ENCODE assay signal across 1 cellular context in the genomic region with DNA sequence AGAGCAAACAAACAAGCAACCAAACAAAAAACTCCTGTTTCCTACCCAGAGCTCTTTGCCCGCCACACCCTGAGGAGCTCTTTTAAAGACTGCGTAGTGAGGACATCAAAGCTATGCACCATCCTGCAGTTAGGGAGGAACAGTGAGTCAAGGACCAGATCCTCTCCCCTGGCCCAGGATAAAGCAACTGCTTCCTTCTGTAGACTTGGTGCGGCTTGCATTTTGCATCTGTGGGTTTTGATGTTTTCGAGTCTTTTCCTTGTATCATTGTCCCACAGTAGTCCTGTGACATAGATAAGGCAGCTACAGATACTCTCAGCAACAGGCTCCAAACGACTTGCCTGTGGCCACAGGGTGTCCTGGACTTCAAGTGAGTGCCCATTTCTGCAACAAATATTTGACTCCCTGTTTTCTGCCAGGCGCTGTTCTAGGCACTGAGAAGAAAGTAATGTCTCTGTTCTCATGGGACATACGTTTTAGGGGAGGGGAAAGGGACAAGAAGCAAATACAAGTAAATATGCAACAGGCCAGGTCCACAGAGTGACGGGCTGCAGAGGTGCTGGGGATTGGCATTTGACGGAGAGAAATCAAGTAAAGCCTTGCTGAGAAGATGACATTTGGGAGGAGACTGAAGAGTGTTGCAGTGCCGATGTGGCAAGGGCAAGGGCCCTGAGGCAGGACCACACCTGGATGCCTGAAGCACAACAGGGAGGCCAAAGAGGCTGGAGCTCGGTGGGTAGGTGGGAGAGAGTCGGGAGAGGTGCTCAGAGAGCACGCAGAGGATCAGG.
TF ChIP-seq lines count a peak whose summit lies in the region.

No MANE protein-coding gene starts in this region.

TF ChIP-seq in GM23338, 12 proteins besides CTCF, POLR2A, EP300 and RAD21 (continued from another document):
- TF ChIP-seq, protein P1, sequence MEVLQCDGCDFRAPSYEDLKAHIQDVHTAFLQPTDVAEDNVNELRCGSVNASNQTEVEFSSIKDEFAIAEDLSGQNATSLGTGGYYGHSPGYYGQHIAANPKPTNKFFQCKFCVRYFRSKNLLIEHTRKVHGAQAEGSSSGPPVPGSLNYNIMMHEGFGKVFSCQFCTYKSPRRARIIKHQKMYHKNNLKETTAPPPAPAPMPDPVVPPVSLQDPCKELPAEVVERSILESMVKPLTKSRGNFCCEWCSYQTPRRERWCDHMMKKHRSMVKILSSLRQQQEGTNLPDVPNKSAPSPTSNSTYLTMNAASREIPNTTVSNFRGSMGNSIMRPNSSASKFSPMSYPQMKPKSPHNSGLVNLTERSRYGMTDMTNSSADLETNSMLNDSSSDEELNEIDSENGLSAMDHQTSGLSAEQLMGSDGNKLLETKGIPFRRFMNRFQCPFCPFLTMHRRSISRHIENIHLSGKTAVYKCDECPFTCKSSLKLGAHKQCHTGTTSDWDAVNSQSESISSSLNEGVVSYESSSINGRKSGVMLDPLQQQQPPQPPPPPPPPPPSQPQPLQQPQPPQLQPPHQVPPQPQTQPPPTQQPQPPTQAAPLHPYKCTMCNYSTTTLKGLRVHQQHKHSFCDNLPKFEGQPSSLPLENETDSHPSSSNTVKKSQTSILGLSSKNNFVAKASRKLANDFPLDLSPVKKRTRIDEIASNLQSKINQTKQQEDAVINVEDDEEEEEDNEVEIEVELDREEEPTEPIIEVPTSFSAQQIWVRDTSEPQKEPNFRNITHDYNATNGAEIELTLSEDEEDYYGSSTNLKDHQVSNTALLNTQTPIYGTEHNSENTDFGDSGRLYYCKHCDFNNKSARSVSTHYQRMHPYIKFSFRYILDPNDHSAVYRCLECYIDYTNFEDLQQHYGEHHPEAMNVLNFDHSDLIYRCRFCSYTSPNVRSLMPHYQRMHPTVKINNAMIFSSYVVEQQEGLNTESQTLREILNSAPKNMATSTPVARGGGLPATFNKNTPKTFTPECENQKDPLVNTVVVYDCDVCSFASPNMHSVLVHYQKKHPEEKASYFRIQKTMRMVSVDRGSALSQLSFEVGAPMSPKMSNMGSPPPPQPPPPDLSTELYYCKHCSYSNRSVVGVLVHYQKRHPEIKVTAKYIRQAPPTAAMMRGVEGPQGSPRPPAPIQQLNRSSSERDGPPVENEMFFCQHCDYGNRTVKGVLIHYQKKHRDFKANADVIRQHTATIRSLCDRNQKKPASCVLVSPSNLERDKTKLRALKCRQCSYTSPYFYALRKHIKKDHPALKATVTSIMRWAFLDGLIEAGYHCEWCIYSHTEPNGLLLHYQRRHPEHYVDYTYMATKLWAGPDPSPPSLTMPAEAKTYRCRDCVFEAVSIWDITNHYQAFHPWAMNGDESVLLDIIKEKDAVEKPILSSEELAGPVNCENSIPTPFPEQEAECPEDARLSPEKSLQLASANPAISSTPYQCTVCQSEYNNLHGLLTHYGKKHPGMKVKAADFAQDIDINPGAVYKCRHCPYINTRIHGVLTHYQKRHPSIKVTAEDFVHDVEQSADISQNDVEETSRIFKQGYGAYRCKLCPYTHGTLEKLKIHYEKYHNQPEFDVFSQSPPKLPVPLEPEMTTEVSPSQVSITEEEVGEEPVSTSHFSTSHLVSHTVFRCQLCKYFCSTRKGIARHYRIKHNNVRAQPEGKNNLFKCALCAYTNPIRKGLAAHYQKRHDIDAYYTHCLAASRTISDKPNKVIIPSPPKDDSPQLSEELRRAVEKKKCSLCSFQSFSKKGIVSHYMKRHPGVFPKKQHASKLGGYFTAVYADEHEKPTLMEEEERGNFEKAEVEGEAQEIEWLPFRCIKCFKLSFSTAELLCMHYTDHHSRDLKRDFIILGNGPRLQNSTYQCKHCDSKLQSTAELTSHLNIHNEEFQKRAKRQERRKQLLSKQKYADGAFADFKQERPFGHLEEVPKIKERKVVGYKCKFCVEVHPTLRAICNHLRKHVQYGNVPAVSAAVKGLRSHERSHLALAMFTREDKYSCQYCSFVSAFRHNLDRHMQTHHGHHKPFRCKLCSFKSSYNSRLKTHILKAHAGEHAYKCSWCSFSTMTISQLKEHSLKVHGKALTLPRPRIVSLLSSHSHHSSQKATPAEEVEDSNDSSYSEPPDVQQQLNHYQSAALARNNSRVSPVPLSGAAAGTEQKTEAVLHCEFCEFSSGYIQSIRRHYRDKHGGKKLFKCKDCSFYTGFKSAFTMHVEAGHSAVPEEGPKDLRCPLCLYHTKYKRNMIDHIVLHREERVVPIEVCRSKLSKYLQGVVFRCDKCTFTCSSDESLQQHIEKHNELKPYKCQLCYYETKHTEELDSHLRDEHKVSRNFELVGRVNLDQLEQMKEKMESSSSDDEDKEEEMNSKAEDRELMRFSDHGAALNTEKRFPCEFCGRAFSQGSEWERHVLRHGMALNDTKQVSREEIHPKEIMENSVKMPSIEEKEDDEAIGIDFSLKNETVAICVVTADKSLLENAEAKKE (CRISPR knock-in tag; IDR thresholded peaks at IDR 0.05): no peak
- TF ChIP-seq, protein P2, sequence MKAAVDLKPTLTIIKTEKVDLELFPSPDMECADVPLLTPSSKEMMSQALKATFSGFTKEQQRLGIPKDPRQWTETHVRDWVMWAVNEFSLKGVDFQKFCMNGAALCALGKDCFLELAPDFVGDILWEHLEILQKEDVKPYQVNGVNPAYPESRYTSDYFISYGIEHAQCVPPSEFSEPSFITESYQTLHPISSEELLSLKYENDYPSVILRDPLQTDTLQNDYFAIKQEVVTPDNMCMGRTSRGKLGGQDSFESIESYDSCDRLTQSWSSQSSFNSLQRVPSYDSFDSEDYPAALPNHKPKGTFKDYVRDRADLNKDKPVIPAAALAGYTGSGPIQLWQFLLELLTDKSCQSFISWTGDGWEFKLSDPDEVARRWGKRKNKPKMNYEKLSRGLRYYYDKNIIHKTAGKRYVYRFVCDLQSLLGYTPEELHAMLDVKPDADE (IDR thresholded peaks at IDR 0.05): no peak
- TF ChIP-seq EZH2 (IDR thresholded peaks at IDR 0.05; ENCODE audit: low read depth, unreplicated experiment): no peak
